10 cellular contexts compared by ENCODE assay signal in the genomic region with DNA sequence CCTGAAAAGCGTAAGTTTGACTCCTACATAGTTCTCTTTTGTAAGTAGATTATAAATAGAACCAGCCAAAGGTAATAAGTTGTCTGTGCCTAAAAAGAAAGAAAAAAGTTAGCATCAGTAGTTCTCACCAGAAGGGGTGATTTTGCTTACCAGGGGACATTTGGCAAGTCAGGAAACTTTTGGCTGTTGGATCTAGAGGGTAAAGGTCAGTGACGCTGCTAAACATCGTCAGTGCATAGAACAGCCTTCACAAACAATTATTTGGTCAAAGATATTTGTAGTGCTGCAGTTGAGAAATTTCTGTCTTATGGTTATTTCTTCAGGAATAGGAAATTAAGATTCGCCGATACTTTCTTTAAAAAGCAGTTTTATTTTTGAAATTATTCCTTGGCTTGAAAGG. TPM values are rescaled to one million over a fixed set of nuclear protein-coding genes. Genes with fewer than 3 reads are reported as not detected.
DNase-seq lines count a peak whose midpoint lies in the region; ATAC-seq, FAIRE-seq and TF ChIP-seq lines count a peak whose summit lies in the region.
"Had no signal": no experiment of that assay in that cellular context is flagged by ENCODE, and none has a peak within 500 bp of the region (broad histone marks: within the 10 kb centered on the region; RNA-seq: fewer than 3 reads in every experiment).

No MANE protein-coding gene starts in this region.

- H3K4me3 ChIP-seq in HepG2 (replicated peaks in 1 of 3; ENCODE audit: insufficient read depth in 1 of 3, low read depth in 2 of 3, low read length in 3 of 3) (peak overlapping the region; percentile 72 to 89 (median 81); a peak in 5 of 6 replicates), vagina (peak overlapping the region; percentile 18 to 71)

- H4K20me1 ChIP-seq in HepG2 (ENCODE audit: insufficient read depth, low read length): no peaks in the 10 kb centered on the region

- H3K36me3 ChIP-seq in HepG2 (replicated peaks in 1 of 2; ENCODE audit: control insufficient read depth in 1 of 2, insufficient read depth in 2 of 2, low read length in 2 of 2): peaks cover 2 to 28% of the 10 kb centered on the region in 2 experiments; a peak in 4 of 5 replicates
- H3K36me3 ChIP-seq in vagina: no peaks in the 10 kb centered on the region

- H3K9ac ChIP-seq in HepG2 (ENCODE audit: insufficient read depth, low read depth, low read length): peak overlapping the region; percentile 88

- H2AFZ ChIP-seq in HepG2 (ENCODE audit: low read length): no peak overlapping the region

- H3K9me3 Mint-ChIP-seq in stimulated activated naive CD8-positive, alpha-beta T cell treated with anti-CD3 and anti-CD28 coated beads, Interleukin-15, Interleukin-2, amounts not matched to agents 100 ng/mL and 50 ng/mL, for 24 hours: no peaks in the 10 kb centered on the region
- no peaks in the 10 kb centered on the region for H3K9me3 Mint-ChIP-seq in activated B cell treated with CpG ODN at 0.5 μM for 24 hours
- H3K9me3 Mint-ChIP-seq: activated T-helper 2 cell treated with anti-CD3 and anti-CD28 coated beads, Interferon-gamma antibody, Interleukin-2, Interleukin-4, amounts not matched to agents 10 μg/mL and 5 μg/mL and 100 μg/mL, durations not matched to agents 14 hours and 24 hours and 36 hours had no signal

- TF ChIP-seq POLR2A in HepG2 (IDR thresholded peaks at IDR 0.05; ENCODE audit: insufficient read depth in 1 of 2, low read depth in 2 of 2, low read length in 2 of 2): no peak
- TF ChIP-seq POLR2A in vagina (IDR thresholded peaks at IDR 0.05): no peak

- CTCF ChIA-PET in activated B cell treated with CpG ODN at 0.5 μM for 24 hours (lab: Charles Lee): no interaction called here
- CTCF ChIA-PET in HepG2 (lab: Yijun Ruan, JAX; ENCODE audit: low intra/inter-chr PET ratio, low total read pairs): no interaction called here

- H3K4me1 Mint-ChIP-seq in stimulated activated naive CD8-positive, alpha-beta T cell treated with anti-CD3 and anti-CD28 coated beads, Interleukin-15, Interleukin-2, amounts not matched to agents 100 ng/mL and 50 ng/mL, for 24 hours (ENCODE audit: low read depth): peaks cover 24% of the 10 kb centered on the region
- H3K4me1 Mint-ChIP-seq in activated B cell treated with CpG ODN at 0.5 μM for 24 hours: peaks cover 35% of the 10 kb centered on the region

- H3K4me2 ChIP-seq in HepG2 (ENCODE audit: low read depth, low read length): peak overlapping the region; percentile 78

- H3K27ac ChIP-seq in HepG2 (ENCODE audit: extremely low read length, insufficient read depth, low read length) (no peak overlapping the region), vagina (peak overlapping the region; percentile 100)

- no peak for TF ChIP-seq RAD21 in HepG2 (CRISPR knock-in tag; IDR thresholded peaks at IDR 0.05)

- in situ Hi-C loops in HepG2 (cut with HindIII; ENCODE audit: extremely low pct_ligation_motif_present, low pct_unique_long_range_greater_than_20kb) (loop anchor here (10.0 kb wide), 1 partner anchor 425 kb away; no protein-coding TSS in a partner anchor), G401 (cut with HindIII; ENCODE audit: low sequenced_read_pairs) (no loop called here)

- no peak for FAIRE-seq in HepG2 (lab: Jason Lieb, UNC)

- no peak for ATAC-seq in stimulated activated naive CD8-positive, alpha-beta T cell treated with anti-CD3 and anti-CD28 coated beads, Interleukin-15, Interleukin-2, amounts not matched to agents 100 U/mL and 50 U/mL, for 24 hours
- ATAC-seq in activated B cell treated with CpG ODN at 0.5 μM for 24 hours (ENCODE audit: low read depth) (no peak), HepG2 (no peak)

- POLR2A ChIA-PET in activated B cell treated with CpG ODN at 0.5 μM for 24 hours (lab: Charles Lee) (no interaction called here), HepG2 (lab: Yijun Ruan, JAX) (no interaction called here)

- no peak for DNase-seq in stimulated activated naive CD8-positive, alpha-beta T cell treated with anti-CD3 and anti-CD28 coated beads, Interleukin-15, Interleukin-2, amounts not matched to agents 100 U/mL and 50 U/mL, for 24 hours
- DNase-seq in activated B cell treated with CpG ODN at 0.5 μM for 24 hours: no peak
- DNase-seq in HepG2 (ENCODE audit: low spot score): peak; percentile 37
- DNase-seq in vagina (ENCODE audit: extremely low spot score in 2 of 2): no peak
- no peak for DNase-seq in SIG-M5 treated with dmso at 0.1 percent for 504 hours (lab: John Stamatoyannopoulos, UW; ENCODE audit: unreplicated experiment)
- DNase-seq in stimulated activated CD4-positive, alpha-beta T cell treated with anti-CD3 and anti-CD28 coated beads, Interleukin-4, amount 100 ng/mL, for 24 hours: no peak
- no peak for DNase-seq in G401 (ENCODE audit: low spot score)
- DNase-seq: DMS 273 treated with DMSO at 0.1 percent for 48 hours had no signal

- H3K27me3 Mint-ChIP-seq in stimulated activated naive CD8-positive, alpha-beta T cell treated with anti-CD3 and anti-CD28 coated beads, Interleukin-15, Interleukin-2, amounts not matched to agents 100 ng/mL and 50 ng/mL, for 24 hours: no peaks in the 10 kb centered on the region
- no peaks in the 10 kb centered on the region for H3K27me3 Mint-ChIP-seq in activated B cell treated with CpG ODN at 0.5 μM for 24 hours

- H3K9me3 ChIP-seq in HepG2 (ENCODE audit: low read length): no peaks in the 10 kb centered on the region
- H3K9me3 ChIP-seq in vagina: no peaks in the 10 kb centered on the region

- 30% methylated on average over 5 of the region's 5 CpGs for WGBS in HepG2 (ENCODE audit: low lambda C conversion rate)

- no peaks in the 10 kb centered on the region; a peak in 1 of 5 replicates for H3K27me3 ChIP-seq in HepG2 (ENCODE audit: control insufficient read depth in 1 of 2, insufficient read depth in 2 of 2, low read length in 2 of 2)
- no peaks in the 10 kb centered on the region for H3K27me3 ChIP-seq in vagina

- no peak for TF ChIP-seq EP300 in HepG2 (IDR thresholded peaks at IDR 0.05; ENCODE audit: low read depth in 2 of 2, low read length in 2 of 2)
- no peak for TF ChIP-seq EP300 in HepG2 (CRISPR knock-in tag; IDR thresholded peaks at IDR 0.05; ENCODE audit: borderline replicate concordance)

- H3K27ac Mint-ChIP-seq in stimulated activated naive CD8-positive, alpha-beta T cell treated with anti-CD3 and anti-CD28 coated beads, Interleukin-15, Interleukin-2, amounts not matched to agents 100 ng/mL and 50 ng/mL, for 24 hours: peak overlapping the region; percentile 28
- peak overlapping the region; percentile 61 for H3K27ac Mint-ChIP-seq in activated B cell treated with CpG ODN at 0.5 μM for 24 hours
- H3K27ac Mint-ChIP-seq: activated T-helper 2 cell treated with anti-CD3 and anti-CD28 coated beads, Interferon-gamma antibody, Interleukin-2, Interleukin-4, amounts not matched to agents 10 μg/mL and 5 μg/mL and 100 μg/mL, durations not matched to agents 14 hours and 24 hours and 36 hours had no signal

- no peak for TF ChIP-seq CTCF in activated B cell treated with CpG ODN at 0.5 μM for 24 hours (IDR thresholded peaks at IDR 0.05)
- TF ChIP-seq CTCF in HepG2 (CRISPR knock-in tag; IDR thresholded peaks at IDR 0.05): no peak
- no peak for TF ChIP-seq CTCF in vagina (IDR thresholded peaks at IDR 0.05)

- no TSS peak for BruUV-seq in HepG2 (replicated peaks; lab: Mats Ljungman, UMichigan)

- intact Hi-C loops in activated B cell treated with CpG ODN at 0.5 μM for 24 hours (cut with micrococcal nuclease) (loop anchor here (2.0 to 5.0 kb wide), 3 partner anchors 15 to 487 kb away; no protein-coding TSS in a partner anchor), HepG2 (cut with micrococcal nuclease; ENCODE audit: unreplicated experiment) (loop anchor here (5.0 kb wide), 2 partner anchors 222 to 1022 kb away; partner anchors contain the start of gene SLC7A1), vagina (cut with DNase I) (loop anchor here (5.0 to 10.0 kb wide), 2 partner anchors 155 to 212 kb away; partner anchors contain the start of gene HMGB1)

- peaks cover 82% of the 10 kb centered on the region for H3K79me2 ChIP-seq in HepG2 (ENCODE audit: insufficient read depth, low read length)

- peaks cover 30% of the 10 kb centered on the region for H3K36me3 Mint-ChIP-seq in stimulated activated naive CD8-positive, alpha-beta T cell treated with anti-CD3 and anti-CD28 coated beads, Interleukin-15, Interleukin-2, amounts not matched to agents 100 ng/mL and 50 ng/mL, for 24 hours (ENCODE audit: low read depth)
- H3K36me3 Mint-ChIP-seq in activated B cell treated with CpG ODN at 0.5 μM for 24 hours (ENCODE audit: low read depth): peaks cover 40% of the 10 kb centered on the region

- peaks cover 29% of the 10 kb centered on the region for H3K4me1 ChIP-seq in HepG2 (ENCODE audit: insufficient read depth, low read length)
- peaks cover 50% of the 10 kb centered on the region for H3K4me1 ChIP-seq in vagina

- H3K4me3 Mint-ChIP-seq in stimulated activated naive CD8-positive, alpha-beta T cell treated with anti-CD3 and anti-CD28 coated beads, Interleukin-15, Interleukin-2, amounts not matched to agents 100 ng/mL and 50 ng/mL, for 24 hours: no peak overlapping the region
- H3K4me3 Mint-ChIP-seq in activated B cell treated with CpG ODN at 0.5 μM for 24 hours: no peak overlapping the region

RNA-seq across cellular contexts. Expression of gene USPL1, which starts 2.0 kb away (rescaled TPM):
- total RNA-seq in activated B cell treated with CpG ODN at 0.5 μM for 24 hours (29.1 and 33.6 TPM in 2 replicates), HepG2 (2016; rRNA removed; fragmentation: Illumina TruSeq; extraction: Trizol) (13.7 and 18.3 TPM in 2 replicates), vagina (18.4 TPM)
- total RNA-seq in HepG2 (2016; cell fraction: cytosol; rRNA removed; fragmentation: Illumina TruSeq; extraction: Trizol; ENCODE audit: low read depth): 5.2 and 7.8 TPM in 2 replicates
- total RNA-seq in HepG2 (2016; cell fraction: insoluble cytoplasmic fraction; rRNA removed; fragmentation: Illumina TruSeq; extraction: Trizol): 13.0 and 18.8 TPM in 2 replicates
- 7.1 and 7.5 TPM in 2 replicates for total RNA-seq in HepG2 (2016; cell fraction: membrane; rRNA removed; fragmentation: Illumina TruSeq; extraction: Trizol)
- 15.9 and 19.0 TPM in 2 replicates for total RNA-seq in HepG2 (2016; cell fraction: nucleus; rRNA removed; fragmentation: Illumina TruSeq; extraction: Trizol)
- polyA plus RNA-seq in HepG2 (2011; rRNA removed): 14.0 and 15.9 TPM in 2 replicates
- polyA plus RNA-seq in HepG2 (2011; cell fraction: cytosol; rRNA removed): 5.9 and 8.3 TPM in 2 replicates
- polyA plus RNA-seq in HepG2 (2011; cell fraction: nucleus; rRNA removed): 21.1 and 22.4 TPM in 2 replicates
- polyA plus RNA-seq in HepG2 (2012): 11.9 and 12.6 TPM in 2 replicates
- polyA plus RNA-seq in HepG2 (2016; cell fraction: cytosol; fragmentation: Illumina TruSeq; extraction: Trizol; ENCODE audit: low read depth): 0.46 and 0.81 TPM in 2 replicates
- polyA plus RNA-seq in HepG2 (2016; cell fraction: insoluble cytoplasmic fraction; fragmentation: Illumina TruSeq; extraction: Trizol; ENCODE audit: low read depth): 13.6 and 13.8 TPM in 2 replicates
- 1.7 and 2.0 TPM in 2 replicates for polyA plus RNA-seq in HepG2 (2016; cell fraction: membrane; fragmentation: Illumina TruSeq; extraction: Trizol; ENCODE audit: low read depth)
- polyA plus RNA-seq in HepG2 (2016; cell fraction: nucleus; fragmentation: Illumina TruSeq; extraction: Trizol; ENCODE audit: insufficient read depth, low read depth): 26.5 and 28.1 TPM in 2 replicates
- polyA minus RNA-seq in HepG2 (2011; rRNA and poly(A)+ RNA removed; ENCODE audit: low replicate concordance): 6.2 and 6.4 TPM in 2 replicates
- 7.7 and 8.2 TPM in 2 replicates for polyA minus RNA-seq in HepG2 (2011; cell fraction: cytosol; rRNA and poly(A)+ RNA removed)
- 29.2 and 38.0 TPM in 2 replicates for polyA minus RNA-seq in HepG2 (2011; cell fraction: nucleus; rRNA and poly(A)+ RNA removed)
- 17.5 and 29.2 TPM in 2 replicates for total RNA-seq in G401 (2014; rRNA removed; shearing (Covaris generic))
